Comparison of ENCODE assay signal across 15 cellular contexts in the genomic region with DNA sequence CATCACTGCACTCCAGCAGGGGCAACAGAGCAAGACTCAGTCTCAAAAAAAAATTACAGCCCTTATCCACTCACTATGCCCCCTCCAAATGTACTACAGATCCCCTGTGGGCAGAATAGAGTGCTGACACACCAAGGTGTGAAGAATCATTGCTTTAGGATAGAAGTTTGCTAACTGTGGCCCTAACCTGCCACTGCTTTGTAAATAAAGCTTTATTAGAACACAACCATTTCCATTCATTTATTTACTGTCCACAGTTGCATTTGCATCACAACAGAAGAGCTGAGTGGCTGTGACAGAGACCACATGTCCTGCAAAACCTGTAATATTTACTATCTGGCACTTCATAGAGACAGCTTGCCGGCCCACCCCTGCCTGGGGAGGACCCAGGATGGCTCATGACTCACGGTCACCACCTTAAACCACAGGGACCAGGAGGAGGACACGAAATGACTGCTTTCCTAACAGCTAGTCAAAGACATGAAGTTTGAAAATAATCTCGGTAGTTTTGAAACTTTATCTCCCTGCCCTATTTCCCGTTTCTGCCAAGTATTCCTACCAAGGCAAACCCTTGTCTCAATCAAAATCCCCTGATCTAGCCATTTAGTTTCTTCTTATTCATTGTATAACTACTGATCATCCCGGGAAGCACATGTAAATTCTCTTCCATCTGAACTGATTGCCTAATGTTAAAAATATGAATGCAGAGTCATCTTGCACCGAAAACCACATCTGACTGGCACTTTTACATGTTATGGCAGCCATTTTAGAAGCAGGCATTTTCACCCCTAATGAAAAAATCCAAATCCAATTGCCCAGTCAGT.
A peak's percentile ranks its signal among the peaks of the same experiment; 100 is the strongest.
DNase-seq lines count a peak whose midpoint lies in the region; ATAC-seq, FAIRE-seq and TF ChIP-seq lines count a peak whose summit lies in the region.
"Had no signal": no experiment of that assay in that cellular context is flagged by ENCODE, and none has a peak within 500 bp of the region (broad histone marks: within the 10 kb centered on the region; RNA-seq: fewer than 3 reads in every experiment).

No MANE protein-coding gene starts in this region.

- intact Hi-C loops in lower leg skin (cut with DNase I; ENCODE audit: low total_unique reads) = no loop called here
- intact Hi-C loops in activated CD8-positive, alpha-beta T cell treated with anti-CD3 and anti-CD28 coated beads for 36 hours (cut with micrococcal nuclease) = no loop called here

- no peaks in the 10 kb centered on the region for H3K9me3 Mint-ChIP-seq in activated CD8-positive, alpha-beta T cell treated with anti-CD3 and anti-CD28 coated beads for 36 hours

- no peak for TF ChIP-seq CTCF in lower leg skin (IDR thresholded peaks at IDR 0.05)
- TF ChIP-seq CTCF in activated CD8-positive, alpha-beta T cell treated with anti-CD3 and anti-CD28 coated beads for 36 hours (IDR thresholded peaks at IDR 0.05) = no peak

- no peak for FAIRE-seq in HTR-8/SVneo (lab: Jason Lieb, UNC)

- CTCF ChIA-PET in activated CD8-positive, alpha-beta T cell treated with anti-CD3 and anti-CD28 coated beads for 36 hours (lab: Charles Lee) = no interaction called here

- H3K36me3 Mint-ChIP-seq in activated CD8-positive, alpha-beta T cell treated with anti-CD3 and anti-CD28 coated beads for 36 hours (ENCODE audit: low read depth) = no peaks in the 10 kb centered on the region
- H3K36me3 Mint-ChIP-seq: CD14-positive monocyte; naive thymus-derived CD4-positive, alpha-beta T cell had no signal

- DNase-seq in AG20443 (ENCODE audit: low spot score) (peak; percentile 84), HTR-8/SVneo (ENCODE audit: insufficient read length, low spot score) (peak; percentile 44), astrocyte of the hippocampus (ENCODE audit: low read depth, low spot score) (peak; percentile 42), lower leg skin (ENCODE audit: low spot score in 2 of 2) (peak; percentile 71 to 92)
- no peak for DNase-seq in activated CD4-positive, alpha-beta T cell treated with anti-CD3 and anti-CD28 coated beads for 48 hours
- no peak for DNase-seq in activated CD8-positive, alpha-beta T cell treated with anti-CD3 and anti-CD28 coated beads for 36 hours
- no peak for DNase-seq in activated CD4-positive, alpha-beta T cell treated with anti-CD3 and anti-CD28 coated beads for 1 hour
- DNase-seq: naive thymus-derived CD4-positive, alpha-beta T cell; NCI-H1694; NCI-H526; stimulated activated naive CD4-positive, alpha-beta T cell had no signal

- no peak overlapping the region for H3K4me3 ChIP-seq in lower leg skin (ENCODE audit: low read depth, poor library complexity, severe bottlenecking)
- H3K4me3 ChIP-seq: HAP-1 had no signal

- no peaks in the 10 kb centered on the region for H3K4me1 Mint-ChIP-seq in activated CD8-positive, alpha-beta T cell treated with anti-CD3 and anti-CD28 coated beads for 36 hours (ENCODE audit: low read depth)
- H3K4me1 Mint-ChIP-seq: CD14-positive monocyte; naive thymus-derived CD4-positive, alpha-beta T cell had no signal

- ATAC-seq in activated CD8-positive, alpha-beta T cell treated with anti-CD3 and anti-CD28 coated beads for 36 hours = no peak
- no peak for ATAC-seq in GM21825 (IDR thresholded peaks at IDR 0.05; ENCODE audit: unreplicated experiment)
- ATAC-seq: naive thymus-derived CD4-positive, alpha-beta T cell; Right ventricle myocardium inferior had no signal

- 56 to 59% methylated on average over 7 of the region's 7 CpGs for WGBS in lower leg skin, 2 donors

- no peak overlapping the region for H3K4me3 Mint-ChIP-seq in activated CD8-positive, alpha-beta T cell treated with anti-CD3 and anti-CD28 coated beads for 36 hours
- H3K4me3 Mint-ChIP-seq: CD14-positive monocyte; naive thymus-derived CD4-positive, alpha-beta T cell had no signal

- no peak overlapping the region for H3K27ac Mint-ChIP-seq in activated CD8-positive, alpha-beta T cell treated with anti-CD3 and anti-CD28 coated beads for 36 hours
- H3K27ac Mint-ChIP-seq: CD14-positive monocyte; naive thymus-derived CD4-positive, alpha-beta T cell had no signal

- POLR2A ChIA-PET in activated CD8-positive, alpha-beta T cell treated with anti-CD3 and anti-CD28 coated beads for 36 hours (lab: Charles Lee) = no interaction called here

- peaks cover 4% of the 10 kb centered on the region for H3K27me3 Mint-ChIP-seq in activated CD8-positive, alpha-beta T cell treated with anti-CD3 and anti-CD28 coated beads for 36 hours

- TF ChIP-seq POLR2A in lower leg skin (IDR thresholded peaks at IDR 0.05) = no peak

Comparison
In these comparisons a context has a peak if more than half of its experiments do, and no peak if none do; other contexts are left out.
1. DNase-seq: peak in AG20443 (single experiment), HTR-8/SVneo (single experiment), astrocyte of the hippocampus (single experiment) and lower leg skin (2 of 2); none in activated CD4-positive, alpha-beta T cell treated with anti-CD3 and anti-CD28 coated beads for 48 hours (single experiment), activated CD8-positive, alpha-beta T cell treated with anti-CD3 and anti-CD28 coated beads for 36 hours (single experiment) and activated CD4-positive, alpha-beta T cell treated with anti-CD3 and anti-CD28 coated beads for 1 hour (single experiment).